In genomic region chr9:128913995-128914772, GRCh38 we compare ENCODE assay signal across 1 cellular context.
TF ChIP-seq lines count a peak whose summit lies in the region.

No MANE protein-coding gene starts in this region.

TF ChIP-seq in HepG2, 621 proteins besides CTCF, POLR2A, EP300 and RAD21:
- peak; percentile 5 for TF ChIP-seq RARA (CRISPR knock-in tag; IDR thresholded peaks at IDR 0.05)
- TF ChIP-seq NR2F6 (IDR thresholded peaks at IDR 0.05), result 0 out of 2 replicates have a peak, but pooled peaks have one; percentile 11
- no peak for TF ChIP-seq NR2F6 (CRISPR knock-in tag; IDR thresholded peaks at IDR 0.05)
- 0 out of 2 replicates have a peak, but pooled peaks have one; percentile 43 for TF ChIP-seq WIZ (CRISPR knock-in tag; IDR thresholded peaks at IDR 0.05)
- 0 out of 2 replicates have a peak, but pooled peaks have one; percentile 12 for TF ChIP-seq IKZF5 (CRISPR knock-in tag; IDR thresholded peaks at IDR 0.05)
- no peak for TF ChIP-seq ZNF296 (CRISPR knock-in tag; conservative IDR thresholded peaks at IDR 0.05)
- TF ChIP-seq ZNF34 (CRISPR knock-in tag; IDR thresholded peaks at IDR 0.05; ENCODE audit: borderline replicate concordance), result no peak
- no peak for TF ChIP-seq MAFG (CRISPR knock-in tag; IDR thresholded peaks at IDR 0.05)
- no peak for TF ChIP-seq USF2 (IDR thresholded peaks at IDR 0.05; ENCODE audit: low read depth, low read length)
- no peak for TF ChIP-seq USF2 (CRISPR knock-in tag; IDR thresholded peaks at IDR 0.05; ENCODE audit: borderline replicate concordance)
- no peak for TF ChIP-seq SOX13 (IDR thresholded peaks at IDR 0.05)
- TF ChIP-seq SOX13 (CRISPR knock-in tag; conservative IDR thresholded peaks at IDR 0.05 in 1 of 2, IDR thresholded peaks at IDR 0.05 in 1 of 2), result 0 out of 4 replicates have a peak, but pooled peaks of 1 of the 2 experiments have one; percentile 29
- TF ChIP-seq ZHX2 (IDR thresholded peaks at IDR 0.05; ENCODE audit: low read depth), result no peak
- no peak for TF ChIP-seq ZHX2 (CRISPR knock-in tag; IDR thresholded peaks at IDR 0.05; ENCODE audit: borderline replicate concordance)
- no peak; the same call in 1 of the 2 replicates for TF ChIP-seq HNF4A (CRISPR knock-in tag; IDR thresholded peaks at IDR 0.05)
- TF ChIP-seq MAZ (IDR thresholded peaks at IDR 0.05; ENCODE audit: borderline replicate concordance, low read depth, low read length), result no peak
- no peak for TF ChIP-seq MAZ (CRISPR knock-in tag; IDR thresholded peaks at IDR 0.05; ENCODE audit: low read depth)
- no peak for TF ChIP-seq ZNF121 (CRISPR knock-in tag; IDR thresholded peaks at IDR 0.05)
- peak; percentile 84 for TF ChIP-seq ZNF629 (CRISPR knock-in tag; conservative IDR thresholded peaks at IDR 0.05)
- TF ChIP-seq ZNF33A (CRISPR knock-in tag; IDR thresholded peaks at IDR 0.05; ENCODE audit: borderline replicate concordance), result no peak
- 0 out of 2 replicates have a peak, but pooled peaks have one; percentile 44 for TF ChIP-seq TBX2 (CRISPR knock-in tag; IDR thresholded peaks at IDR 0.05; ENCODE audit: borderline replicate concordance)
- peak; percentile 34; the same call in 1 of the 2 replicates for TF ChIP-seq GFI1 (CRISPR knock-in tag; IDR thresholded peaks at IDR 0.05; ENCODE audit: borderline replicate concordance)
- no peak for TF ChIP-seq JUND (CRISPR knock-in tag; IDR thresholded peaks at IDR 0.05)
- TF ChIP-seq RXRA (CRISPR knock-in tag; IDR thresholded peaks at IDR 0.05), result 0 out of 2 replicates have a peak, but pooled peaks have one; percentile 12
